In the genomic region with DNA sequence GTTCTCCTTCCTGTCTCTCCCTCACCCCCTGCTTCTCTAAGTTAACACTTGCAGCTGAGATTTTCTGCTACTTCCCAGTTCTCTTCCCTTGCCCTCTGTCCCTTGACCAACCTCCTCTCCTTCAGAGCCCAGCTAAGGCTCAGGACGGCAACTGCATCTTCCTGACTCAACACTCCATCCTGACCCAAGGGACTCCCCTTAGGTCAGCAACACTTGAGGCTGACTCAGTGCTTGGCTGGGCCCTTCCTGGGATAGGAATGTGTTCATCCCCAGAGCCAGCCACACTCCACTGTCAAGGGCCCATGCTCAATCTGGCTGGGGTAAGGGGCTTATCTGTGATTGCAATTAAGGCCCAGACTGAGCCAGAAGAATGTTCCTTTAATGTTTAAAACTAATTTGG, we compare ENCODE assay signal across 11 cellular contexts. TPM values are rescaled to one million over a fixed set of nuclear protein-coding genes. Genes with fewer than 3 reads are reported as not detected.
DNase-seq lines count a peak whose midpoint lies in the region; ATAC-seq, FAIRE-seq and TF ChIP-seq lines count a peak whose summit lies in the region.
"Had no signal": no experiment of that assay in that cellular context is flagged by ENCODE, and none has a peak within 500 bp of the region (broad histone marks: within the 10 kb centered on the region; RNA-seq: fewer than 3 reads in every experiment).

No MANE protein-coding gene starts in this region.

- H2AFZ ChIP-seq in osteoblast (ENCODE audit: low read length) (no peak overlapping the region), HepG2 (ENCODE audit: low read length) (no peak overlapping the region)

- H3K27ac Mint-ChIP-seq in CD14-positive monocyte = peak overlapping the region in 3 of 7 donors; percentile 60 to 80 (median 72)

- CTCF ChIA-PET in HepG2 (lab: Yijun Ruan, JAX; ENCODE audit: low intra/inter-chr PET ratio, low total read pairs) = no interaction called here

- H3K4me3 Mint-ChIP-seq in CD14-positive monocyte = peak overlapping the region; percentile 56 to 98

- TF ChIP-seq CTCF in CD14-positive monocyte (IDR thresholded peaks at IDR 0.05) = no peak
- TF ChIP-seq CTCF in epithelial cell of proximal tubule (conservative IDR thresholded peaks at IDR 0.05; ENCODE audit: low read depth, low read length) = no peak
- TF ChIP-seq CTCF in osteoblast (IDR thresholded peaks at IDR 0.05; ENCODE audit: extremely low read depth, low read depth, low read length) = no peak
- no peak for TF ChIP-seq CTCF in HepG2 (CRISPR knock-in tag; IDR thresholded peaks at IDR 0.05)

- 88% methylated on average over 1 of the region's 1 CpG for WGBS in HepG2 (ENCODE audit: low lambda C conversion rate)

- H3K79me2 ChIP-seq in osteoblast (ENCODE audit: insufficient read depth, low read length) (peaks cover 48% of the 10 kb centered on the region), HepG2 (ENCODE audit: insufficient read depth, low read length) (no peaks in the 10 kb centered on the region)

- H3K4me1 ChIP-seq in osteoblast (ENCODE audit: insufficient read depth, low read length) (peaks cover 55% of the 10 kb centered on the region), HepG2 (ENCODE audit: insufficient read depth, low read length) (peaks cover 11% of the 10 kb centered on the region)

- H3K27me3 ChIP-seq in osteoblast (ENCODE audit: insufficient read depth, low read length) (no peaks in the 10 kb centered on the region), HepG2 (ENCODE audit: control insufficient read depth in 1 of 2, insufficient read depth in 2 of 2, low read length in 2 of 2) (peaks cover 2 to 19% of the 10 kb centered on the region in 2 experiments; a peak in 4 of 5 replicates)
- H3K27me3 ChIP-seq: SJCRH30 had no signal

- H3K4me2 ChIP-seq in osteoblast (ENCODE audit: insufficient read depth, low read length) (peak overlapping the region; percentile 10), HepG2 (ENCODE audit: low read depth, low read length) (no peak overlapping the region)

- H3K36me3 ChIP-seq in osteoblast (ENCODE audit: insufficient read depth, low read length) = peaks cover 50% of the 10 kb centered on the region
- peaks cover 10 to 23% of the 10 kb centered on the region in 2 experiments; a peak in 4 of 5 replicates for H3K36me3 ChIP-seq in HepG2 (replicated peaks in 1 of 2; ENCODE audit: control insufficient read depth in 1 of 2, insufficient read depth in 2 of 2, low read length in 2 of 2)

- H3K27me3 Mint-ChIP-seq in CD14-positive monocyte (ENCODE audit: low read depth in 3 of 3) = peaks cover 1 to 7% (median 4%) of the 10 kb centered on the region in 3 donors

- TF ChIP-seq EP300 in HepG2 (IDR thresholded peaks at IDR 0.05; ENCODE audit: low read depth in 2 of 2, low read length in 2 of 2) (no peak), HepG2 (CRISPR knock-in tag; IDR thresholded peaks at IDR 0.05; ENCODE audit: borderline replicate concordance) (no peak)

- no peaks in the 10 kb centered on the region for H3K9me3 Mint-ChIP-seq in CD14-positive monocyte

- H3K9ac ChIP-seq in HepG2 (ENCODE audit: insufficient read depth, low read depth, low read length) = no peak overlapping the region

- H3K4me3 ChIP-seq in epithelial cell of proximal tubule (ENCODE audit: low read depth, low read length) (no peak overlapping the region), osteoblast (ENCODE audit: insufficient read depth, low read length) (no peak overlapping the region), HepG2 (replicated peaks in 1 of 3; ENCODE audit: insufficient read depth in 1 of 3, low read depth in 2 of 3, low read length in 3 of 3) (no peak overlapping the region)
- H3K4me3 ChIP-seq: SJCRH30 had no signal

- ATAC-seq in HepG2 (no peak), HG03159 (IDR thresholded peaks at IDR 0.05; ENCODE audit: unreplicated experiment) (no peak)

- TF ChIP-seq POLR2A in HepG2 (IDR thresholded peaks at IDR 0.05; ENCODE audit: insufficient read depth in 1 of 2, low read depth in 2 of 2, low read length in 2 of 2) = no peak

- H3K9me3 ChIP-seq in osteoblast (ENCODE audit: low read depth, low read length) = no peaks in the 10 kb centered on the region
- no peaks in the 10 kb centered on the region for H3K9me3 ChIP-seq in HepG2 (ENCODE audit: low read length)
- H3K9me3 ChIP-seq: SJCRH30 had no signal

- BruUV-seq in HepG2 (replicated peaks; lab: Mats Ljungman, UMichigan) = no TSS peak

- TF ChIP-seq RAD21 in HepG2 (CRISPR knock-in tag; IDR thresholded peaks at IDR 0.05) = no peak

- FAIRE-seq in RCC 7860 (lab: Jason Lieb, UNC) = no peak
- no peak for FAIRE-seq in HepG2 (lab: Jason Lieb, UNC)

- H4K20me1 ChIP-seq in osteoblast (ENCODE audit: insufficient read depth, low read length) (peaks cover 37% of the 10 kb centered on the region), HepG2 (ENCODE audit: insufficient read depth, low read length) (no peaks in the 10 kb centered on the region)

- intact Hi-C loops in CD14-positive monocyte (cut with micrococcal nuclease) (no loop called here), HepG2 (cut with micrococcal nuclease; ENCODE audit: unreplicated experiment) (no loop called here)

- peaks cover 68% of the 10 kb centered on the region for H3K4me1 Mint-ChIP-seq in CD14-positive monocyte

- POLR2A ChIA-PET in HepG2 (lab: Yijun Ruan, JAX) = no interaction called here

- peak overlapping the region; percentile 82 for H3K27ac ChIP-seq in osteoblast (ENCODE audit: low read depth, low read length)
- no peak overlapping the region for H3K27ac ChIP-seq in HepG2 (ENCODE audit: extremely low read length, insufficient read depth, low read length)
- H3K27ac ChIP-seq: SJCRH30 had no signal

- in situ Hi-C loops in HepG2 (cut with HindIII; ENCODE audit: extremely low pct_ligation_motif_present, low pct_unique_long_range_greater_than_20kb) = no loop called here

- DNase-seq in CD14-positive monocyte (ENCODE audit: low spot score) (no peak), RCC 7860 (ENCODE audit: low spot score) (peak; percentile 61), epithelial cell of proximal tubule (ENCODE audit: low read depth) (peak; percentile 18), osteoblast (ENCODE audit: insufficient read length, low spot score, missing footprints) (peak; percentile 99), HepG2 (ENCODE audit: low spot score) (no peak), HT-29 (ENCODE audit: low spot score) (no peak)
- DNase-seq in stimulated activated CD4-positive, alpha-beta T cell treated with anti-CD3 and anti-CD28 coated beads, Interleukin-4, amount 100 ng/mL, for 1 hour = no peak
- DNase-seq: retina, SJCRH30 had no signal

- H3K36me3 Mint-ChIP-seq in CD14-positive monocyte = peaks cover 64 to 72% of the 10 kb centered on the region in 2 donors

RNA-seq across cellular contexts. Expression of a gene that starts 3.4 kb away (rescaled TPM):
- 10 to 100 TPM; 48.4 to 66.5 TPM for polyA plus RNA-seq in CD14-positive monocyte
- 4.6 and 4.7 TPM in 2 replicates for total RNA-seq in epithelial cell of proximal tubule
- total RNA-seq in osteoblast = 54.6 and 56.3 TPM in 2 replicates
- not detected in 2 replicates for total RNA-seq in HepG2 (2016; rRNA removed; fragmentation: Illumina TruSeq; extraction: Trizol)
- not detected in 2 replicates for total RNA-seq in HepG2 (2016; cell fraction: cytosol; rRNA removed; fragmentation: Illumina TruSeq; extraction: Trizol; ENCODE audit: low read depth)
- total RNA-seq in HepG2 (2016; cell fraction: insoluble cytoplasmic fraction; rRNA removed; fragmentation: Illumina TruSeq; extraction: Trizol) = 0.06 TPM in 1 of 2 replicates, not detected in the other
- 0.10 TPM in 1 of 2 replicates, not detected in the other for total RNA-seq in HepG2 (2016; cell fraction: membrane; rRNA removed; fragmentation: Illumina TruSeq; extraction: Trizol)
- not detected in 2 replicates for total RNA-seq in HepG2 (2016; cell fraction: nucleus; rRNA removed; fragmentation: Illumina TruSeq; extraction: Trizol)
- 0.15 TPM in 1 of 2 replicates, not detected in the other for polyA plus RNA-seq in HepG2 (2011; rRNA removed)
- polyA plus RNA-seq in HepG2 (2011; cell fraction: cytosol; rRNA removed) = 0.09 and 0.15 TPM in 2 replicates
- polyA plus RNA-seq in HepG2 (2011; cell fraction: nucleus; rRNA removed) = 0.09 and 0.19 TPM in 2 replicates
- 0.24 and 0.43 TPM in 2 replicates for polyA plus RNA-seq in HepG2 (2012)
- not detected in 2 replicates for polyA plus RNA-seq in HepG2 (2016; cell fraction: cytosol; fragmentation: Illumina TruSeq; extraction: Trizol; ENCODE audit: low read depth)
- not detected in 2 replicates for polyA plus RNA-seq in HepG2 (2016; cell fraction: insoluble cytoplasmic fraction; fragmentation: Illumina TruSeq; extraction: Trizol; ENCODE audit: low read depth)
- polyA plus RNA-seq in HepG2 (2016; cell fraction: membrane; fragmentation: Illumina TruSeq; extraction: Trizol; ENCODE audit: low read depth) = 0.17 TPM in 1 of 2 replicates, not detected in the other
- not detected in 2 replicates for polyA plus RNA-seq in HepG2 (2016; cell fraction: nucleus; fragmentation: Illumina TruSeq; extraction: Trizol; ENCODE audit: insufficient read depth, low read depth)
- 0.24 and 3.0 TPM in 2 replicates for polyA minus RNA-seq in HepG2 (2011; rRNA and poly(A)+ RNA removed; ENCODE audit: low replicate concordance)
- not detected in 2 replicates for polyA minus RNA-seq in HepG2 (2011; cell fraction: cytosol; rRNA and poly(A)+ RNA removed)
- not detected in 2 replicates for polyA minus RNA-seq in HepG2 (2011; cell fraction: nucleus; rRNA and poly(A)+ RNA removed)
- 3.0 and 3.3 TPM in 2 replicates for total RNA-seq in HT-29 (2014; rRNA removed; shearing (Covaris generic))

RNA-seq across cellular contexts. Expression of a gene that starts 9.9 kb away (rescaled TPM):
- polyA plus RNA-seq in CD14-positive monocyte = not detected
- not detected in 2 replicates for total RNA-seq in epithelial cell of proximal tubule
- total RNA-seq in osteoblast = not detected in 2 replicates
- 0.04 TPM in 1 of 2 replicates, not detected in the other for total RNA-seq in HepG2 (2016; rRNA removed; fragmentation: Illumina TruSeq; extraction: Trizol)
- not detected in 2 replicates for total RNA-seq in HepG2 (2016; cell fraction: cytosol; rRNA removed; fragmentation: Illumina TruSeq; extraction: Trizol; ENCODE audit: low read depth)
- total RNA-seq in HepG2 (2016; cell fraction: insoluble cytoplasmic fraction; rRNA removed; fragmentation: Illumina TruSeq; extraction: Trizol) = 0.06 TPM in 1 of 2 replicates, not detected in the other
- not detected in 2 replicates for total RNA-seq in HepG2 (2016; cell fraction: membrane; rRNA removed; fragmentation: Illumina TruSeq; extraction: Trizol)
- total RNA-seq in HepG2 (2016; cell fraction: nucleus; rRNA removed; fragmentation: Illumina TruSeq; extraction: Trizol) = not detected in 2 replicates
- not detected in 2 replicates for polyA plus RNA-seq in HepG2 (2011; rRNA removed)
- polyA plus RNA-seq in HepG2 (2011; cell fraction: cytosol; rRNA removed) = not detected in 2 replicates
- not detected in 2 replicates for polyA plus RNA-seq in HepG2 (2011; cell fraction: nucleus; rRNA removed)
- polyA plus RNA-seq in HepG2 (2012) = not detected in 2 replicates
- not detected in 2 replicates for polyA plus RNA-seq in HepG2 (2016; cell fraction: cytosol; fragmentation: Illumina TruSeq; extraction: Trizol; ENCODE audit: low read depth)
- not detected in 2 replicates for polyA plus RNA-seq in HepG2 (2016; cell fraction: insoluble cytoplasmic fraction; fragmentation: Illumina TruSeq; extraction: Trizol; ENCODE audit: low read depth)
- polyA plus RNA-seq in HepG2 (2016; cell fraction: membrane; fragmentation: Illumina TruSeq; extraction: Trizol; ENCODE audit: low read depth) = not detected in 2 replicates
- polyA plus RNA-seq in HepG2 (2016; cell fraction: nucleus; fragmentation: Illumina TruSeq; extraction: Trizol; ENCODE audit: insufficient read depth, low read depth) = not detected in 2 replicates
- not detected in 2 replicates for polyA minus RNA-seq in HepG2 (2011; rRNA and poly(A)+ RNA removed; ENCODE audit: low replicate concordance)
- not detected in 2 replicates for polyA minus RNA-seq in HepG2 (2011; cell fraction: cytosol; rRNA and poly(A)+ RNA removed)
- polyA minus RNA-seq in HepG2 (2011; cell fraction: nucleus; rRNA and poly(A)+ RNA removed) = not detected in 2 replicates
- total RNA-seq in HT-29 (2014; rRNA removed; shearing (Covaris generic)) = not detected in 2 replicates
- total RNA-seq: dermis microvascular lymphatic vessel endothelial cell had no signal

RNA-seq across cellular contexts. Expression of a gene that starts 30.3 kb away (rescaled TPM):
- polyA plus RNA-seq in CD14-positive monocyte = under 1 TPM in 1 of 2 donors, not detected in 1; 0.62 TPM
- total RNA-seq in epithelial cell of proximal tubule = not detected in 2 replicates
- not detected in 2 replicates for total RNA-seq in osteoblast
- not detected in 2 replicates for total RNA-seq in HepG2 (2016; rRNA removed; fragmentation: Illumina TruSeq; extraction: Trizol)
- total RNA-seq in HepG2 (2016; cell fraction: cytosol; rRNA removed; fragmentation: Illumina TruSeq; extraction: Trizol; ENCODE audit: low read depth) = not detected in 2 replicates
- total RNA-seq in HepG2 (2016; cell fraction: insoluble cytoplasmic fraction; rRNA removed; fragmentation: Illumina TruSeq; extraction: Trizol) = not detected in 2 replicates
- total RNA-seq in HepG2 (2016; cell fraction: membrane; rRNA removed; fragmentation: Illumina TruSeq; extraction: Trizol) = not detected in 2 replicates
- not detected in 2 replicates for total RNA-seq in HepG2 (2016; cell fraction: nucleus; rRNA removed; fragmentation: Illumina TruSeq; extraction: Trizol)
- not detected in 2 replicates for polyA plus RNA-seq in HepG2 (2011; rRNA removed)
- not detected in 2 replicates for polyA plus RNA-seq in HepG2 (2011; cell fraction: cytosol; rRNA removed)
- not detected in 2 replicates for polyA plus RNA-seq in HepG2 (2011; cell fraction: nucleus; rRNA removed)
- polyA plus RNA-seq in HepG2 (2012) = not detected in 2 replicates
- polyA plus RNA-seq in HepG2 (2016; cell fraction: cytosol; fragmentation: Illumina TruSeq; extraction: Trizol; ENCODE audit: low read depth) = not detected in 2 replicates
- not detected in 2 replicates for polyA plus RNA-seq in HepG2 (2016; cell fraction: insoluble cytoplasmic fraction; fragmentation: Illumina TruSeq; extraction: Trizol; ENCODE audit: low read depth)
- not detected in 2 replicates for polyA plus RNA-seq in HepG2 (2016; cell fraction: membrane; fragmentation: Illumina TruSeq; extraction: Trizol; ENCODE audit: low read depth)
- not detected in 2 replicates for polyA plus RNA-seq in HepG2 (2016; cell fraction: nucleus; fragmentation: Illumina TruSeq; extraction: Trizol; ENCODE audit: insufficient read depth, low read depth)
- polyA minus RNA-seq in HepG2 (2011; rRNA and poly(A)+ RNA removed; ENCODE audit: low replicate concordance) = 0.49 TPM in 1 of 2 replicates, not detected in the other
- polyA minus RNA-seq in HepG2 (2011; cell fraction: cytosol; rRNA and poly(A)+ RNA removed) = not detected in 2 replicates
- not detected in 2 replicates for polyA minus RNA-seq in HepG2 (2011; cell fraction: nucleus; rRNA and poly(A)+ RNA removed)
- not detected in 2 replicates for total RNA-seq in HT-29 (2014; rRNA removed; shearing (Covaris generic))
- total RNA-seq: dermis microvascular lymphatic vessel endothelial cell, SJCRH30 had no signal

RNA-seq across cellular contexts. Expression of a gene that starts 44.8 kb away (rescaled TPM):
- 1 to 10 TPM; 3.0 to 3.3 TPM for polyA plus RNA-seq in CD14-positive monocyte
- total RNA-seq in epithelial cell of proximal tubule = 0.14 and 1.3 TPM in 2 replicates
- under 0.01 TPM in 1 of 2 replicates, not detected in the other for total RNA-seq in osteoblast
- not detected in 2 replicates for total RNA-seq in HepG2 (2016; rRNA removed; fragmentation: Illumina TruSeq; extraction: Trizol)
- total RNA-seq in HepG2 (2016; cell fraction: cytosol; rRNA removed; fragmentation: Illumina TruSeq; extraction: Trizol; ENCODE audit: low read depth) = not detected in 2 replicates
- not detected in 2 replicates for total RNA-seq in HepG2 (2016; cell fraction: insoluble cytoplasmic fraction; rRNA removed; fragmentation: Illumina TruSeq; extraction: Trizol)
- not detected in 2 replicates for total RNA-seq in HepG2 (2016; cell fraction: membrane; rRNA removed; fragmentation: Illumina TruSeq; extraction: Trizol)
- not detected in 2 replicates for total RNA-seq in HepG2 (2016; cell fraction: nucleus; rRNA removed; fragmentation: Illumina TruSeq; extraction: Trizol)
- polyA plus RNA-seq in HepG2 (2011; rRNA removed) = 0.01 TPM in 1 of 2 replicates, not detected in the other
- 0.01 and 0.03 TPM in 2 replicates for polyA plus RNA-seq in HepG2 (2011; cell fraction: cytosol; rRNA removed)
- 0.14 and 0.18 TPM in 2 replicates for polyA plus RNA-seq in HepG2 (2011; cell fraction: nucleus; rRNA removed)
- 0.08 and 0.13 TPM in 2 replicates for polyA plus RNA-seq in HepG2 (2012)
- polyA plus RNA-seq in HepG2 (2016; cell fraction: cytosol; fragmentation: Illumina TruSeq; extraction: Trizol; ENCODE audit: low read depth) = not detected in 2 replicates
- not detected in 2 replicates for polyA plus RNA-seq in HepG2 (2016; cell fraction: insoluble cytoplasmic fraction; fragmentation: Illumina TruSeq; extraction: Trizol; ENCODE audit: low read depth)
- not detected in 2 replicates for polyA plus RNA-seq in HepG2 (2016; cell fraction: membrane; fragmentation: Illumina TruSeq; extraction: Trizol; ENCODE audit: low read depth)
- not detected in 2 replicates for polyA plus RNA-seq in HepG2 (2016; cell fraction: nucleus; fragmentation: Illumina TruSeq; extraction: Trizol; ENCODE audit: insufficient read depth, low read depth)
- 10.5 TPM in 1 of 2 replicates, not detected in the other for polyA minus RNA-seq in HepG2 (2011; rRNA and poly(A)+ RNA removed; ENCODE audit: low replicate concordance)
- polyA minus RNA-seq in HepG2 (2011; cell fraction: cytosol; rRNA and poly(A)+ RNA removed) = 0.18 TPM in 1 of 2 replicates, not detected in the other
- polyA minus RNA-seq in HepG2 (2011; cell fraction: nucleus; rRNA and poly(A)+ RNA removed) = not detected in 2 replicates
- total RNA-seq in HT-29 (2014; rRNA removed; shearing (Covaris generic)) = 5.4 and 7.2 TPM in 2 replicates

RNA-seq across cellular contexts. Expression of a gene that starts 52.3 kb away (rescaled TPM):
- polyA plus RNA-seq in CD14-positive monocyte (1 to 10 TPM; 2.9 to 3.3 TPM), HepG2 (2011; rRNA removed) (12.8 and 17.7 TPM in 2 replicates)
- total RNA-seq in epithelial cell of proximal tubule (32.6 and 35.2 TPM in 2 replicates), osteoblast (18.8 and 19.2 TPM in 2 replicates), HepG2 (2016; rRNA removed; fragmentation: Illumina TruSeq; extraction: Trizol) (40.3 and 52.8 TPM in 2 replicates)
- total RNA-seq in HepG2 (2016; cell fraction: cytosol; rRNA removed; fragmentation: Illumina TruSeq; extraction: Trizol; ENCODE audit: low read depth) = 27.0 and 30.8 TPM in 2 replicates
- total RNA-seq in HepG2 (2016; cell fraction: insoluble cytoplasmic fraction; rRNA removed; fragmentation: Illumina TruSeq; extraction: Trizol) = 34.1 and 54.5 TPM in 2 replicates
- 18.0 and 20.8 TPM in 2 replicates for total RNA-seq in HepG2 (2016; cell fraction: membrane; rRNA removed; fragmentation: Illumina TruSeq; extraction: Trizol)
- total RNA-seq in HepG2 (2016; cell fraction: nucleus; rRNA removed; fragmentation: Illumina TruSeq; extraction: Trizol) = 98.0 and 102 TPM in 2 replicates
- polyA plus RNA-seq in HepG2 (2011; cell fraction: cytosol; rRNA removed) = 9.6 and 9.7 TPM in 2 replicates
- polyA plus RNA-seq in HepG2 (2011; cell fraction: nucleus; rRNA removed) = 42.8 and 48.5 TPM in 2 replicates
- polyA plus RNA-seq in HepG2 (2012) = 17.7 and 25.7 TPM in 2 replicates
- 3.2 and 3.6 TPM in 2 replicates for polyA plus RNA-seq in HepG2 (2016; cell fraction: cytosol; fragmentation: Illumina TruSeq; extraction: Trizol; ENCODE audit: low read depth)
- polyA plus RNA-seq in HepG2 (2016; cell fraction: insoluble cytoplasmic fraction; fragmentation: Illumina TruSeq; extraction: Trizol; ENCODE audit: low read depth) = 22.1 and 22.5 TPM in 2 replicates
- polyA plus RNA-seq in HepG2 (2016; cell fraction: membrane; fragmentation: Illumina TruSeq; extraction: Trizol; ENCODE audit: low read depth) = 5.0 and 5.4 TPM in 2 replicates
- polyA plus RNA-seq in HepG2 (2016; cell fraction: nucleus; fragmentation: Illumina TruSeq; extraction: Trizol; ENCODE audit: insufficient read depth, low read depth) = 93.1 and 111 TPM in 2 replicates
- polyA minus RNA-seq in HepG2 (2011; rRNA and poly(A)+ RNA removed; ENCODE audit: low replicate concordance) = 43.3 and 78.6 TPM in 2 replicates
- polyA minus RNA-seq in HepG2 (2011; cell fraction: cytosol; rRNA and poly(A)+ RNA removed) = 18.0 and 22.6 TPM in 2 replicates
- polyA minus RNA-seq in HepG2 (2011; cell fraction: nucleus; rRNA and poly(A)+ RNA removed) = 41.7 and 65.8 TPM in 2 replicates
- 34.0 and 40.6 TPM in 2 replicates for total RNA-seq in HT-29 (2014; rRNA removed; shearing (Covaris generic))

Comparison
In these comparisons a context has a peak if more than half of its experiments do, and no peak if none do; other contexts are left out.
1. DNase-seq: peak in RCC 7860 (single experiment), epithelial cell of proximal tubule (single experiment) and osteoblast (single experiment); none in CD14-positive monocyte (single experiment), HepG2 (single experiment), HT-29 (single experiment) and stimulated activated CD4-positive, alpha-beta T cell treated with anti-CD3 and anti-CD28 coated beads, Interleukin-4, amount 100 ng/mL, for 1 hour (single experiment).